1 cellular context compared by ENCODE assay signal in the genomic region with DNA sequence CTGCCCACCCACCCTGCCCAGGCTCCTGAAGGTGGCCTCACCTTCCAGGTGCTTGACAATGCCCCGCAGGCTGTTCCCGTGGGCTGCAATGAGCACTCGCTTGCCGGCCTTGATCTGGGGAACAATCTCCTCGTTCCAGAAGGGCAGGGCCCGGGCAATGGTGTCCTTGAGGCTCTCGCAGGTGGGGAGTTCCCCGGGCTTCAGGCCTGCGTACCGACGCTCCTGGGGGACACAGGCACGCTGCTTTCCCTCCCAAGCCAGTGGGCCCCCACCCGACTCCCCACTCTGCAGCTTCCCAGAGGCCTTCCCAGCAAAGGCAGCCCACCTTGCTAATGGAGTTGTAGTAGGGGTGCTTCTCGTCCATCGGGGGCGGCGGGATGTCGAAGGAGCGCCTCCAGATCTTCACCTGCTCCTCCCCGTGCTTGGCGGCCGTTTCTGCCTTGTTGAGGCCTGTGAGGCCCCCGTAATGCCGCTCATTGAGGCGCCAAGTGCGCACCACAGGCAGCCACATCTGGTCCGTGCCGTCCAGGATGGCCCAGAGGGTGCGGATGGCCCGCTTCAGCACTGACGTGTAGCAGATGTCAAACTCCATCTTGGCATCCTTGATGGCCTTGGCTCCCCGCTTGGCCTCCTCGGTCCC.
TF ChIP-seq lines count a peak whose summit lies in the region.

No MANE protein-coding gene starts in this region.

TF ChIP-seq in IMR-90, 13 proteins besides CTCF, POLR2A, EP300 and RAD21:
- TF ChIP-seq, protein P1, sequence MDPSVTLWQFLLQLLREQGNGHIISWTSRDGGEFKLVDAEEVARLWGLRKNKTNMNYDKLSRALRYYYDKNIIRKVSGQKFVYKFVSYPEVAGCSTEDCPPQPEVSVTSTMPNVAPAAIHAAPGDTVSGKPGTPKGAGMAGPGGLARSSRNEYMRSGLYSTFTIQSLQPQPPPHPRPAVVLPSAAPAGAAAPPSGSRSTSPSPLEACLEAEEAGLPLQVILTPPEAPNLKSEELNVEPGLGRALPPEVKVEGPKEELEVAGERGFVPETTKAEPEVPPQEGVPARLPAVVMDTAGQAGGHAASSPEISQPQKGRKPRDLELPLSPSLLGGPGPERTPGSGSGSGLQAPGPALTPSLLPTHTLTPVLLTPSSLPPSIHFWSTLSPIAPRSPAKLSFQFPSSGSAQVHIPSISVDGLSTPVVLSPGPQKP (IDR thresholded peaks at IDR 0.05; ENCODE audit: borderline replicate concordance, low read depth, low read length): no peak
- TF ChIP-seq RFX5 (IDR thresholded peaks at IDR 0.05; ENCODE audit: low read depth, low read length) (no peak), CEBPB (IDR thresholded peaks at IDR 0.05; ENCODE audit: low read depth, low read length) (no peak), CHD1 (IDR thresholded peaks at IDR 0.05; ENCODE audit: low read depth, low read length) (no peak), MXI1 (IDR thresholded peaks at IDR 0.05; ENCODE audit: borderline replicate concordance, low read depth, low read length) (no peak), FOS (IDR thresholded peaks at IDR 0.05; ENCODE audit: low read depth, low read length) (no peak), MAZ (IDR thresholded peaks at IDR 0.05; ENCODE audit: borderline replicate concordance, low read depth, low read length) (no peak), BHLHE40 (IDR thresholded peaks at IDR 0.05; ENCODE audit: low read depth, low read length) (no peak), RCOR1 (IDR thresholded peaks at IDR 0.05; ENCODE audit: insufficient replicate concordance, low read length) (no peak), NFE2L2 (IDR thresholded peaks at IDR 0.05; ENCODE audit: low read depth, low read length) (no peak), MAFK (IDR thresholded peaks at IDR 0.05; ENCODE audit: low read depth, low read length) (no peak), SMC3 (IDR thresholded peaks at IDR 0.05; ENCODE audit: low read depth, low read length) (no peak)
- TF ChIP-seq, protein P2, sequence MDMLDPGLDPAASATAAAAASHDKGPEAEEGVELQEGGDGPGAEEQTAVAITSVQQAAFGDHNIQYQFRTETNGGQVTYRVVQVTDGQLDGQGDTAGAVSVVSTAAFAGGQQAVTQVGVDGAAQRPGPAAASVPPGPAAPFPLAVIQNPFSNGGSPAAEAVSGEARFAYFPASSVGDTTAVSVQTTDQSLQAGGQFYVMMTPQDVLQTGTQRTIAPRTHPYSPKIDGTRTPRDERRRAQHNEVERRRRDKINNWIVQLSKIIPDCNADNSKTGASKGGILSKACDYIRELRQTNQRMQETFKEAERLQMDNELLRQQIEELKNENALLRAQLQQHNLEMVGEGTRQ (IDR thresholded peaks at IDR 0.05; ENCODE audit: low read depth, low read length): no peak
